ENCODE assay signal across 19 cellular contexts in the genomic region with DNA sequence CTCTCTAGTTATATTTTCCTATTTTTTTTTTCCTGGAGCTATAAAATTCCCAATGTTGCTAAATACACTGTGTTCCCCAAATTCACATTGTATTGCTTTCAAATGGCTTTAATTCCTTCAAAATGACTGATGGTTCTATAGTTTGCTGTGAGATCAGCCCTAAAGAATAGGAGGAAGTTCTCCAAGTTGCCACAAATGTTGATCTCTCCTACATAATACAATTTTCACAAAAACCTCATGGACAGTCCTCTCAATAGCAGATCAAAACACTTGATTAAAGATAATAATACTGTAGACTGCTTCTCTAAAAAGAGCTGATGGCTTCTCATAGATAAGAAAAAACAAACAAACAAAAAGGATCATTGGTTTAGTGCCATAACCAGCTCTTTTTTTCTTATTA.
DNase-seq lines count a peak whose midpoint lies in the region; ATAC-seq and TF ChIP-seq lines count a peak whose summit lies in the region.
"Had no signal": no experiment of that assay in that cellular context is flagged by ENCODE, and none has a peak within 500 bp of the region (broad histone marks: within the 10 kb centered on the region; RNA-seq: fewer than 3 reads in every experiment).

No MANE protein-coding gene starts in this region.

- no peak for TF ChIP-seq CTCF in A673 (conservative IDR thresholded peaks at IDR 0.05; ENCODE audit: low read depth, low read length)
- no peak for TF ChIP-seq CTCF in RWPE2 (IDR thresholded peaks at IDR 0.05; ENCODE audit: poor library complexity, severe bottlenecking)
- TF ChIP-seq CTCF in endothelial cell (IDR thresholded peaks at IDR 0.05; ENCODE audit: unreplicated experiment): no peak

- no peak for ATAC-seq in RWPE2 (ENCODE audit: low read depth)
- ATAC-seq in GM21529 (IDR thresholded peaks at IDR 0.05; ENCODE audit: unreplicated experiment): no peak
- ATAC-seq: A549 had no signal

- H3K36me3 ChIP-seq in A673 (ENCODE audit: insufficient read depth, low read length, poor library complexity, severe bottlenecking) (no peaks in the 10 kb centered on the region), RWPE2 (ENCODE audit: low read depth) (no peaks in the 10 kb centered on the region)
- no peaks in the 10 kb centered on the region for H3K36me3 ChIP-seq in CD8-positive, alpha-beta memory T cell (ENCODE audit: insufficient read depth, low read length)
- H3K36me3 ChIP-seq: BE2C, BLaER1 had no signal

- peaks cover 4% of the 10 kb centered on the region for H3K27me3 Mint-ChIP-seq in endothelial cell (ENCODE audit: unreplicated experiment)
- H3K27me3 Mint-ChIP-seq in CD8-positive, alpha-beta memory T cell: peaks cover 1 to 33% of the 10 kb centered on the region in 2 donors

- no peak overlapping the region for H3K4me3 Mint-ChIP-seq in endothelial cell (ENCODE audit: unreplicated experiment)
- H3K4me3 Mint-ChIP-seq in CD8-positive, alpha-beta memory T cell: no peak overlapping the region
- H3K4me3 Mint-ChIP-seq: CD14-positive monocyte; CD4-positive, alpha-beta memory T cell; CD4-positive, CD25-positive, alpha-beta regulatory T cell had no signal

- intact Hi-C loops in A673 (cut with micrococcal nuclease; ENCODE audit: unreplicated experiment): no loop called here

- H3K4me3 ChIP-seq in A673 (ENCODE audit: low read depth, low read length, poor library complexity, severe bottlenecking) (no peak overlapping the region), RWPE2 (ENCODE audit: severe bottlenecking) (no peak overlapping the region)
- H3K4me3 ChIP-seq in CD8-positive, alpha-beta memory T cell (ENCODE audit: low read length): no peak overlapping the region
- H3K4me3 ChIP-seq: A549, BLaER1 had no signal

- H3K9me3 ChIP-seq in A673 (ENCODE audit: low read depth, low read length, poor library complexity, severe bottlenecking) (peaks cover 6% of the 10 kb centered on the region), RWPE2 (ENCODE audit: severe bottlenecking) (no peaks in the 10 kb centered on the region)
- no peaks in the 10 kb centered on the region for H3K9me3 ChIP-seq in CD8-positive, alpha-beta memory T cell (ENCODE audit: low read length)
- H3K9me3 ChIP-seq: BE2C, BLaER1, Caco-2 had no signal

- no peaks in the 10 kb centered on the region for H3K27me3 ChIP-seq in A673 (replicated peaks; ENCODE audit: insufficient read depth, low read depth, low read length, poor library complexity)
- H3K27me3 ChIP-seq in RWPE2 (ENCODE audit: insufficient read depth, poor library complexity, severe bottlenecking): no peaks in the 10 kb centered on the region
- peaks cover 3% of the 10 kb centered on the region for H3K27me3 ChIP-seq in CD8-positive, alpha-beta memory T cell (ENCODE audit: insufficient read depth, low read length, poor library complexity, severe bottlenecking)
- H3K27me3 ChIP-seq: BE2C, BLaER1 had no signal

- BruUV-seq in A673 (replicated peaks; lab: Mats Ljungman, UMichigan): no TSS peak

- no peaks in the 10 kb centered on the region for H3K36me3 Mint-ChIP-seq in endothelial cell (ENCODE audit: low read depth, unreplicated experiment)
- no peaks in the 10 kb centered on the region for H3K36me3 Mint-ChIP-seq in CD8-positive, alpha-beta memory T cell
- H3K36me3 Mint-ChIP-seq: CD14-positive monocyte; CD4-positive, alpha-beta memory T cell; CD4-positive, CD25-positive, alpha-beta regulatory T cell had no signal

- CTCF ChIA-PET in A673 (lab: Charles Lee): no interaction called here
- CTCF ChIA-PET in CD8-positive, alpha-beta memory T cell (lab: Charles Lee): no interaction called here

- no peaks in the 10 kb centered on the region for H3K9me3 Mint-ChIP-seq in endothelial cell (ENCODE audit: unreplicated experiment)
- peaks cover 0 to 3% (median 2%) of the 10 kb centered on the region in 5 donors for H3K9me3 Mint-ChIP-seq in CD8-positive, alpha-beta memory T cell

- DNase-seq in A673 (ENCODE audit: low spot score): no peak
- no peak for DNase-seq in RWPE2 (ENCODE audit: low spot score)
- no peak for DNase-seq in endothelial cell (ENCODE audit: low spot score)
- no peak for DNase-seq in NCI-H82 treated with DMSO at 0.1 percent for 48 hours (lab: John Stamatoyannopoulos, UW; ENCODE audit: unreplicated experiment)
- no peak for DNase-seq in CD8-positive, alpha-beta memory T cell
- DNase-seq: ACHN; BE2C; C1 segment of cervical spinal cord; Caco-2; Calu3; CD4-positive, alpha-beta memory T cell; CD4-positive, CD25-positive, alpha-beta regulatory T cell; DMS79 treated with DMSO at 0.1 percent for 48 hours; GF-D8 had no signal

- POLR2A ChIA-PET in A673 (lab: Charles Lee; ENCODE audit: low non-redundant PET): no interaction called here
- POLR2A ChIA-PET in CD8-positive, alpha-beta memory T cell (lab: Charles Lee): no interaction called here

- peaks cover 38% of the 10 kb centered on the region for H3K4me1 ChIP-seq in A673 (ENCODE audit: insufficient read depth, low read length, poor library complexity, severe bottlenecking)
- H3K4me1 ChIP-seq in RWPE2 (ENCODE audit: insufficient read depth, poor library complexity, severe bottlenecking): peaks cover 24% of the 10 kb centered on the region
- no peaks in the 10 kb centered on the region for H3K4me1 ChIP-seq in CD8-positive, alpha-beta memory T cell (ENCODE audit: insufficient read depth, low read length)
- H3K4me1 ChIP-seq: BE2C, BLaER1 had no signal

- H3K27ac Mint-ChIP-seq in endothelial cell (ENCODE audit: unreplicated experiment): peak overlapping the region; percentile 1
- H3K27ac Mint-ChIP-seq in CD8-positive, alpha-beta memory T cell: no peak overlapping the region
- H3K27ac Mint-ChIP-seq: CD14-positive monocyte; CD4-positive, alpha-beta memory T cell; CD4-positive, CD25-positive, alpha-beta regulatory T cell had no signal

- H3K27ac ChIP-seq in A673 (ENCODE audit: low read depth, low read length, poor library complexity, severe bottlenecking) (peak overlapping the region; percentile 77), RWPE2 (ENCODE audit: poor library complexity, severe bottlenecking) (peak overlapping the region; percentile 98)
- no peak overlapping the region for H3K27ac ChIP-seq in CD8-positive, alpha-beta memory T cell (ENCODE audit: low read depth, low read length)
- H3K27ac ChIP-seq: 22Rv1, BLaER1 had no signal

- H3K4me1 Mint-ChIP-seq in endothelial cell (ENCODE audit: unreplicated experiment): peaks cover 15% of the 10 kb centered on the region
- H3K4me1 Mint-ChIP-seq in CD8-positive, alpha-beta memory T cell: no peaks in the 10 kb centered on the region
- H3K4me1 Mint-ChIP-seq: CD14-positive monocyte; CD4-positive, alpha-beta memory T cell; CD4-positive, CD25-positive, alpha-beta regulatory T cell had no signal
